8 cellular contexts compared by ENCODE assay signal in the genomic region with DNA sequence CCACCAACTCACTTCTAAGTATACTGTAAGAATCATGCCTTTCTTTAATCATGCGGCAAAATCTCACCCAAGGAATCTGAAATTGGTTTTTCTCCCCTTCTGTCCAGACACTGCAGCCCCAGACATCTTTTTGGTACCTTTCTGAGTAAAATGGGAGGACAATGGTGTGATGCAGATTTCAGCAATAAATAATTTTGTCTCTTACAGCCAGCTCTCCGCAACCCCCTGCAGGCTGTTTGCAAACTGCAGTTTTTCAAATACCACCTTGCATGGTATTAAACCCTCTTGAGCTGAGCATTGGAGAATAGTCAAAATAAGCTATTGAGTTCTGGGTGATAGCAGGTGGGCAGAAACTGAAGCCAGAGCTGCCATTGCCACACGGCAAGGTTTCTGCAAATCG. TPM values are rescaled to one million over a fixed set of nuclear protein-coding genes. Genes with fewer than 3 reads are reported as not detected.
A peak's percentile ranks its signal among the peaks of the same experiment; 100 is the strongest.
DNase-seq lines count a peak whose midpoint lies in the region; ATAC-seq and TF ChIP-seq lines count a peak whose summit lies in the region.

No MANE protein-coding gene starts in this region.

- H2BK120ac ChIP-seq in H9 (ENCODE audit: low read depth, low read length, poor library complexity, severe bottlenecking), result no peak overlapping the region

- H4K8ac ChIP-seq in H9 (replicated peaks; ENCODE audit: insufficient read length, low read depth, low read length), result no peak overlapping the region

- no peak overlapping the region for H3K4me3 ChIP-seq in SU-DHL-6 (ENCODE audit: insufficient read depth, low read length, poor library complexity, severe bottlenecking)

- H3K4me3 Mint-ChIP-seq in H9, result no peak overlapping the region
- H3K4me3 Mint-ChIP-seq in activated naive CD4-positive, alpha-beta T cell treated with anti-CD3 and anti-CD28 coated beads, Interleukin-2, amount 10 ng/mL, durations not matched to agents 7 days and 5 days, result no peak overlapping the region

- H3K36me3 ChIP-seq in SU-DHL-6 (ENCODE audit: low read length), result no peaks in the 10 kb centered on the region

- H3K4me2 ChIP-seq in H9 (ENCODE audit: insufficient read depth, insufficient read length, low read length) (no peak overlapping the region), SU-DHL-6 (ENCODE audit: low read depth, low read length, poor library complexity, severe bottlenecking) (no peak overlapping the region)

- peaks cover 9 to 11% of the 10 kb centered on the region in 2 experiments; a peak in 3 of 5 replicates for H3K9me3 Mint-ChIP-seq in H9
- peaks cover 2% of the 10 kb centered on the region for H3K9me3 Mint-ChIP-seq in activated naive CD4-positive, alpha-beta T cell treated with anti-CD3 and anti-CD28 coated beads, Interleukin-2, amount 10 ng/mL, durations not matched to agents 7 days and 5 days

- H3K79me2 ChIP-seq in H9 (ENCODE audit: insufficient read depth, low read length) (no peaks in the 10 kb centered on the region), SU-DHL-6 (ENCODE audit: insufficient read depth, low read length) (no peaks in the 10 kb centered on the region)

- H2AFZ ChIP-seq in H9 (ENCODE audit: low read length) (no peak overlapping the region), SU-DHL-6 (ENCODE audit: low read depth, low read length, severe bottlenecking) (no peak overlapping the region)

- H3K4me1 ChIP-seq in H9 (ENCODE audit: insufficient read depth, low read length), result no peaks in the 10 kb centered on the region; the same call in 1 of the 2 replicates

- no peak overlapping the region for H4K91ac ChIP-seq in H9 (ENCODE audit: insufficient read length, low read depth, low read length)

- no peak overlapping the region for H2BK5ac ChIP-seq in H9 (ENCODE audit: insufficient read length, low read length)

- no peak overlapping the region for H4K5ac ChIP-seq in H9 (ENCODE audit: insufficient read length, low read depth, low read length)

- no peak overlapping the region for H3T11ph ChIP-seq in H9 (ENCODE audit: low read length)

- H3K9ac ChIP-seq in H9 (ENCODE audit: extremely low read depth, insufficient read length, low read length) (no peak overlapping the region), SU-DHL-6 (ENCODE audit: low read length) (no peak overlapping the region)

- H3K27ac ChIP-seq in H9 (ENCODE audit: insufficient read length, low read depth, low read length) (no peak overlapping the region), SU-DHL-6 (ENCODE audit: low read depth, low read length) (no peak overlapping the region)

- peaks cover 6 to 11% of the 10 kb centered on the region in 2 experiments; a peak in 3 of 4 replicates for H3K4me1 Mint-ChIP-seq in H9
- no peaks in the 10 kb centered on the region for H3K4me1 Mint-ChIP-seq in activated naive CD4-positive, alpha-beta T cell treated with anti-CD3 and anti-CD28 coated beads, Interleukin-2, amount 10 ng/mL, durations not matched to agents 7 days and 5 days

- no CpG with 5 or more reads among the region's 4 CpGs for WGBS in H9 (ENCODE audit: extremely low coverage, insufficient read length, low lambda C conversion rate)

- no peaks in the 10 kb centered on the region for H4K20me1 ChIP-seq in H9 (ENCODE audit: control insufficient read depth, insufficient read depth, insufficient read length)
- H4K20me1 ChIP-seq in SU-DHL-6 (ENCODE audit: low read depth, low read length), result no peaks in the 10 kb centered on the region

- H3K23ac ChIP-seq in H9 (ENCODE audit: insufficient read length, low read depth, low read length), result no peak overlapping the region

- ATAC-seq in HG02885 (IDR thresholded peaks at IDR 0.05; ENCODE audit: poor library complexity, unreplicated experiment), result no peak

- H3K9me2 ChIP-seq in SU-DHL-6 (replicated peaks; ENCODE audit: insufficient read depth, low read length), result no peaks in the 10 kb centered on the region

- peak; percentile 71 for TF ChIP-seq CTCF in H9 (conservative IDR thresholded peaks at IDR 0.05)
- peak; percentile 64 for TF ChIP-seq CTCF in SU-DHL-6 (IDR thresholded peaks at IDR 0.05; ENCODE audit: insufficient read depth, low read length, poor library complexity, severe bottlenecking)
- TF ChIP-seq CTCF in GM10266 (IDR thresholded peaks at IDR 0.05; ENCODE audit: control insufficient read depth, insufficient read depth, low read depth, missing control alignments), result no peak

- no peaks in the 10 kb centered on the region; a peak in 2 of 7 replicates for H3K36me3 Mint-ChIP-seq in H9 (ENCODE audit: insufficient read depth in 1 of 3, low read depth in 3 of 3)
- no peaks in the 10 kb centered on the region for H3K36me3 Mint-ChIP-seq in activated naive CD4-positive, alpha-beta T cell treated with anti-CD3 and anti-CD28 coated beads, Interleukin-2, amount 10 ng/mL, durations not matched to agents 7 days and 5 days

- H3K23me2 ChIP-seq in H9 (ENCODE audit: insufficient read length, low read depth, low read length, poor library complexity, severe bottlenecking), result no peaks in the 10 kb centered on the region

- no peak overlapping the region for H2BK15ac ChIP-seq in H9 (ENCODE audit: low read depth, low read length)

- H3K27me3 Mint-ChIP-seq in H9 (ENCODE audit: low read depth), result no peaks in the 10 kb centered on the region
- H3K27me3 Mint-ChIP-seq in activated naive CD4-positive, alpha-beta T cell treated with anti-CD3 and anti-CD28 coated beads, Interleukin-2, amount 10 ng/mL, durations not matched to agents 7 days and 5 days, result no peaks in the 10 kb centered on the region

- H2AK5ac ChIP-seq in H9 (ENCODE audit: insufficient read length, low read length), result no peak overlapping the region

- H3K14ac ChIP-seq in H9 (ENCODE audit: insufficient read depth, low read length), result no peak overlapping the region

- CTCF ChIA-PET in activated naive CD4-positive, alpha-beta T cell treated with anti-CD3 and anti-CD28 coated beads, Interleukin-2, amount 10 ng/mL, durations not matched to agents 7 days and 5 days (lab: Charles Lee), result no interaction called here

- no peak overlapping the region for H2BK12ac ChIP-seq in H9 (ENCODE audit: insufficient read length, low read depth, low read length)

- no peak overlapping the region for H3K4ac ChIP-seq in H9 (ENCODE audit: low read depth, low read length)

- H3K79me1 ChIP-seq in H9 (ENCODE audit: insufficient read depth, low read depth, low read length, poor library complexity, severe bottlenecking), result no peaks in the 10 kb centered on the region

- H3K18ac ChIP-seq in H9 (ENCODE audit: insufficient read length, low read depth, low read length), result no peak overlapping the region

- H3K56ac ChIP-seq in H9 (ENCODE audit: insufficient read length, low read depth, low read length), result no peak overlapping the region

- H3K27me3 ChIP-seq in H9 (ENCODE audit: insufficient read depth, low read length), result no peaks in the 10 kb centered on the region
- H3K27me3 ChIP-seq in SU-DHL-6 (ENCODE audit: low read length), result no peaks in the 10 kb centered on the region

- no peaks in the 10 kb centered on the region for H3F3A ChIP-seq in SU-DHL-6 (ENCODE audit: insufficient read depth)

- H3K9me3 ChIP-seq in H9 (ENCODE audit: control insufficient read depth, low read depth, low read length), result no peaks in the 10 kb centered on the region
- no peaks in the 10 kb centered on the region for H3K9me3 ChIP-seq in SU-DHL-6 (ENCODE audit: insufficient read depth, low read length)

- DNase-seq in A172 (ENCODE audit: low spot score) (peak; percentile 28), H9 (peak; percentile 42), iPS-NIHi11 (ENCODE audit: low spot score) (peak; percentile 27), mucosa of gallbladder (ENCODE audit: low spot score) (no peak), GM10266 (ENCODE audit: extremely low spot score) (no peak)
- DNase-seq in activated naive CD4-positive, alpha-beta T cell treated with anti-CD3 and anti-CD28 coated beads, Interleukin-2, amount 10 ng/mL, durations not matched to agents 7 days and 5 days, result no peak

- H3K27ac Mint-ChIP-seq in H9, result no peak overlapping the region
- H3K27ac Mint-ChIP-seq in activated naive CD4-positive, alpha-beta T cell treated with anti-CD3 and anti-CD28 coated beads, Interleukin-2, amount 10 ng/mL, durations not matched to agents 7 days and 5 days, result no peak overlapping the region

- H2BK20ac ChIP-seq in H9 (ENCODE audit: low read depth, low read length, poor library complexity, severe bottlenecking), result no peak overlapping the region

RNA-seq across cellular contexts. Expression of gene GPR39, which starts 32.2 kb away (rescaled TPM):
- total RNA-seq in A172 (2014; rRNA removed; shearing (Covaris generic)), result 3.6 and 4.7 TPM in 2 replicates
- 0.20 and 0.50 TPM in 2 replicates for total RNA-seq in H9 (2021)
- 12.7 TPM for total RNA-seq in mucosa of gallbladder

Comparison
In these comparisons a context has a peak if more than half of its experiments do, and no peak if none do; other contexts are left out.
1. DNase-seq: peak in A172 (single experiment), H9 (single experiment) and iPS-NIHi11 (single experiment); none in mucosa of gallbladder (single experiment), activated naive CD4-positive, alpha-beta T cell treated with anti-CD3 and anti-CD28 coated beads, Interleukin-2, amount 10 ng/mL, durations not matched to agents 7 days and 5 days (single experiment) and GM10266 (single experiment).